8 cellular contexts compared by ENCODE assay signal in the genomic region with DNA sequence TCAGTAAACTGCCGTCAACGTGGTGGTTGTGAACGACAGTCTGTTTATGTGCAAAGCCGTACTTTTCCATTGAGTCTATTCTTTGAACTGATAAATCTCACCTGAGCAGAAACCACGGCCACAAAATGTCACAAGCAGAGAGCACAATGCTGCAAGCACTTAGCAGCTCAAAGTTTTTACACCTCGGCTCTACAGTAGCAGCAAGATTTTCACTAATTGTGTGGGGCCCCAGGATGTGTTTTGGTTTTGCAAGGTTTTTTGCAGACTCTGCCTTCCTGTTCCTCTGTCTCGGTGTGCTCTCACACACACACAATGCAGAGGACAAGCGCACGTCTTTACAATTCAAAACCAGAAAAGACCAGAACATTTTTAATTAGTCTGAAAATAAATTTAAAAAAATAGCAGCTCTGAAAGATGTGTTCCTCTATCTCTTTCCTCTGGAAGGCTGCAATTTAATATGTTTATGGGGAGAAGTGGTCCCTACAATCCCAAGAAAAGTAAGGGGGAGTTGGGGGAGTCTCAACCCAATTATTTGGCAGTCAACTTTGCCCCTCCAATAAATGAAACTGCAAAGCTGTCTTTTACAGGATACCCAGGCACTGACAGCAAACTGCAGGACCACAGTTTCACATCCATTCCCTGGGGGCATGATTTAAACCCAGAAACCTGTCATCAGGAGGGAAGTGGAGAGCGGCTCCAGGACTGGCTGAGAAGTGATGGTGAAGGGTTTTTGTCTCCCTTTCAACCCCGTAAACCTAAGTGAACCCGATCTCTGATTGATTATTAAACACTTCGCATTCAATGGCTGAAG.
DNase-seq lines count a peak whose midpoint lies in the region; ATAC-seq lines count a peak whose summit lies in the region.

No MANE protein-coding gene starts in this region.

- ATAC-seq in GM18873 (IDR thresholded peaks at IDR 0.05; ENCODE audit: low FRiP score, unreplicated experiment) (peak; percentile 65), HG02938 (IDR thresholded peaks at IDR 0.05; ENCODE audit: unreplicated experiment) (peak; percentile 67)

- DNase-seq in SKM-1 treated with dmso at 0.1 percent for 144 hours (lab: John Stamatoyannopoulos, UW; ENCODE audit: unreplicated experiment) (peak; percentile 50), dedifferentiated amniotic fluid mesenchymal stem cell (ENCODE audit: extremely low spot score) (no peak), dermis blood vessel endothelial cell (no peak), iPS-NIHi11 (ENCODE audit: low spot score) (no peak)
- DNase-seq in effector memory CD4-positive, alpha-beta T cell, result peak; percentile 10 to 31 (median 18)
- peak; percentile 7 to 22 for DNase-seq in stimulated activated CD8-positive, alpha-beta memory T cell treated with anti-CD3 and anti-CD28 coated beads, Interleukin-7, amount 100 ng/mL, for 48 hours (ENCODE audit: extremely low read depth in 1 of 2, low read depth in 1 of 2)

- H3K4me1 ChIP-seq in effector memory CD4-positive, alpha-beta T cell (ENCODE audit: control insufficient read depth, insufficient read depth, low read length, poor library complexity, severe bottlenecking), result peaks cover 39% of the 10 kb centered on the region

- H3K27ac ChIP-seq in effector memory CD4-positive, alpha-beta T cell (ENCODE audit: insufficient read depth, low read length, poor library complexity, severe bottlenecking), result peak overlapping the region; percentile 57

- no peaks in the 10 kb centered on the region for H3K36me3 ChIP-seq in effector memory CD4-positive, alpha-beta T cell (ENCODE audit: control insufficient read depth, insufficient read depth, low read length)

- peak overlapping the region; percentile 10 for H3K4me3 ChIP-seq in effector memory CD4-positive, alpha-beta T cell (ENCODE audit: insufficient read depth, low read depth, low read length, poor library complexity, severe bottlenecking)

- no peaks in the 10 kb centered on the region for H3K9me3 ChIP-seq in effector memory CD4-positive, alpha-beta T cell (ENCODE audit: control insufficient read depth, low read length)

- no peaks in the 10 kb centered on the region for H3K27me3 ChIP-seq in effector memory CD4-positive, alpha-beta T cell (replicated peaks; ENCODE audit: control insufficient read depth, insufficient read depth, low read length, poor library complexity, severe bottlenecking)

Comparison
In these comparisons a context has a peak if more than half of its experiments do, and no peak if none do; other contexts are left out.
1. DNase-seq: peak in SKM-1 treated with dmso at 0.1 percent for 144 hours (single experiment), effector memory CD4-positive, alpha-beta T cell (3 of 3) and stimulated activated CD8-positive, alpha-beta memory T cell treated with anti-CD3 and anti-CD28 coated beads, Interleukin-7, amount 100 ng/mL, for 48 hours (2 of 2); none in dedifferentiated amniotic fluid mesenchymal stem cell (single experiment), dermis blood vessel endothelial cell (single experiment) and iPS-NIHi11 (single experiment).